Comparison of ENCODE assay signal across 8 cellular contexts in genomic region chr1:151540021-151540981, GRCh38. TPM values are rescaled to one million over a fixed set of nuclear protein-coding genes. Genes with fewer than 3 reads are reported as not detected.
A peak's percentile ranks its signal among the peaks of the same experiment; 100 is the strongest.
DNase-seq lines count a peak whose midpoint lies in the region; ATAC-seq and TF ChIP-seq lines count a peak whose summit lies in the region.

TUFT1 (plus strand) TSS chr1:151540309; CDS start chr1:151540367, 58 bp downstream.

- H3K27me3 Mint-ChIP-seq in activated T-helper 2 cell treated with anti-CD3 and anti-CD28 coated beads, Interferon-gamma antibody, Interleukin-2, Interleukin-4, amounts not matched to agents 10 μg/mL and 5 μg/mL and 100 μg/mL, durations not matched to agents 14 hours and 24 hours and 36 hours (ENCODE audit: low read depth) = peaks cover 7% of the 10 kb centered on the region
- peaks cover 22% of the 10 kb centered on the region for H3K27me3 Mint-ChIP-seq in nephron (ENCODE audit: low read depth)
- peaks cover 18% of the 10 kb centered on the region for H3K27me3 Mint-ChIP-seq in stimulated activated naive CD8-positive, alpha-beta T cell treated with anti-CD3 and anti-CD28 coated beads, Interleukin-15, Interleukin-2, amounts not matched to agents 100 ng/mL and 50 ng/mL, for 24 hours

- peak within 1 kb of the TSS; percentile 89 for H3K4me3 Mint-ChIP-seq in activated T-helper 2 cell treated with anti-CD3 and anti-CD28 coated beads, Interferon-gamma antibody, Interleukin-2, Interleukin-4, amounts not matched to agents 10 μg/mL and 5 μg/mL and 100 μg/mL, durations not matched to agents 14 hours and 24 hours and 36 hours (ENCODE audit: low read depth)
- H3K4me3 Mint-ChIP-seq in nephron = peak within 1 kb of the TSS; percentile 97 to 98 (median 98)
- H3K4me3 Mint-ChIP-seq in stimulated activated naive CD8-positive, alpha-beta T cell treated with anti-CD3 and anti-CD28 coated beads, Interleukin-15, Interleukin-2, amounts not matched to agents 100 ng/mL and 50 ng/mL, for 24 hours = peak within 1 kb of the TSS; percentile 90

- peaks cover 18% of the 10 kb centered on the region for H3K4me1 Mint-ChIP-seq in activated T-helper 2 cell treated with anti-CD3 and anti-CD28 coated beads, Interferon-gamma antibody, Interleukin-2, Interleukin-4, amounts not matched to agents 10 μg/mL and 5 μg/mL and 100 μg/mL, durations not matched to agents 14 hours and 24 hours and 36 hours (ENCODE audit: low read depth)
- H3K4me1 Mint-ChIP-seq in nephron = peaks cover 38% of the 10 kb centered on the region
- peaks cover 19% of the 10 kb centered on the region for H3K4me1 Mint-ChIP-seq in stimulated activated naive CD8-positive, alpha-beta T cell treated with anti-CD3 and anti-CD28 coated beads, Interleukin-15, Interleukin-2, amounts not matched to agents 100 ng/mL and 50 ng/mL, for 24 hours (ENCODE audit: low read depth)

- in situ Hi-C loops in KBM-7 (cut with MboI; ENCODE audit: low pct_unique_long_range_greater_than_20kb, low sequenced_read_pairs) = no loop called here

- peak; percentile 93 for ATAC-seq in GM21723 (IDR thresholded peaks at IDR 0.05; ENCODE audit: unreplicated experiment)

- no peaks in the 10 kb centered on the region for H3K9me3 Mint-ChIP-seq in activated T-helper 2 cell treated with anti-CD3 and anti-CD28 coated beads, Interferon-gamma antibody, Interleukin-2, Interleukin-4, amounts not matched to agents 10 μg/mL and 5 μg/mL and 100 μg/mL, durations not matched to agents 14 hours and 24 hours and 36 hours
- no peaks in the 10 kb centered on the region for H3K9me3 Mint-ChIP-seq in nephron
- no peaks in the 10 kb centered on the region for H3K9me3 Mint-ChIP-seq in stimulated activated naive CD8-positive, alpha-beta T cell treated with anti-CD3 and anti-CD28 coated beads, Interleukin-15, Interleukin-2, amounts not matched to agents 100 ng/mL and 50 ng/mL, for 24 hours

- intact Hi-C loops in activated T-helper 2 cell treated with anti-CD3 and anti-CD28 coated beads, Interferon-gamma antibody, Interleukin-2, Interleukin-4, amounts not matched to agents 10 μg/mL and 5 μg/mL and 100 μg/mL, durations not matched to agents 14 hours and 24 hours and 36 hours (cut with micrococcal nuclease) = loop anchor here (5.0 kb wide), 1 partner anchor 83 kb away; the partner anchor contains the start of gene POGZ

- no peaks in the 10 kb centered on the region for H3K36me3 Mint-ChIP-seq in activated T-helper 2 cell treated with anti-CD3 and anti-CD28 coated beads, Interferon-gamma antibody, Interleukin-2, Interleukin-4, amounts not matched to agents 10 μg/mL and 5 μg/mL and 100 μg/mL, durations not matched to agents 14 hours and 24 hours and 36 hours (ENCODE audit: low read depth)
- peaks cover 3% of the 10 kb centered on the region for H3K36me3 Mint-ChIP-seq in nephron (ENCODE audit: low read depth)
- no peaks in the 10 kb centered on the region for H3K36me3 Mint-ChIP-seq in stimulated activated naive CD8-positive, alpha-beta T cell treated with anti-CD3 and anti-CD28 coated beads, Interleukin-15, Interleukin-2, amounts not matched to agents 100 ng/mL and 50 ng/mL, for 24 hours (ENCODE audit: low read depth)

- DNase-seq in DMS153 treated with DMSO at 0.1 percent for 48 hours (lab: John Stamatoyannopoulos, UW; ENCODE audit: unreplicated experiment) = peak; percentile 98
- DNase-seq in KBM-7 = peak; percentile 96
- peak; percentile 85 for DNase-seq in RPMI7951 (ENCODE audit: low read depth)
- peak; percentile 91 for DNase-seq in activated T-helper 2 cell treated with anti-CD3 and anti-CD28 coated beads, Interferon-gamma antibody, Interleukin-2, Interleukin-4, amounts not matched to agents 10 μg/mL and 5 μg/mL and 100 μg/mL, durations not matched to agents 14 hours and 24 hours and 36 hours (ENCODE audit: low spot score)
- DNase-seq in fibroblast of pulmonary artery (ENCODE audit: low read depth) = peak; percentile 85

- H3K27ac Mint-ChIP-seq in activated T-helper 2 cell treated with anti-CD3 and anti-CD28 coated beads, Interferon-gamma antibody, Interleukin-2, Interleukin-4, amounts not matched to agents 10 μg/mL and 5 μg/mL and 100 μg/mL, durations not matched to agents 14 hours and 24 hours and 36 hours = peak within 1 kb of the TSS; percentile 57
- H3K27ac Mint-ChIP-seq in nephron = peak within 1 kb of the TSS; percentile 84 to 97 (median 95)
- H3K27ac Mint-ChIP-seq in stimulated activated naive CD8-positive, alpha-beta T cell treated with anti-CD3 and anti-CD28 coated beads, Interleukin-15, Interleukin-2, amounts not matched to agents 100 ng/mL and 50 ng/mL, for 24 hours = no peak within 1 kb of the TSS

- peak within 1 kb of the TSS; percentile 78 for H3K4me3 ChIP-seq in fibroblast of pulmonary artery (replicated peaks; ENCODE audit: low read depth, low read length)

- TF ChIP-seq CTCF in fibroblast of pulmonary artery (IDR thresholded peaks at IDR 0.05; ENCODE audit: low read length, missing control alignments) (no peak), nephron (IDR thresholded peaks at IDR 0.05; ENCODE audit: unreplicated experiment in 3 of 3) (no peak)

RNA-seq across cellular contexts. Expression of gene TUFT1, which starts in this region (rescaled TPM):
- 2.3 and 3.8 TPM in 2 replicates for total RNA-seq in RPMI7951 (2014; rRNA removed; shearing (Covaris generic))
- total RNA-seq in activated T-helper 2 cell treated with anti-CD3 and anti-CD28 coated beads, Interferon-gamma antibody, Interleukin-2, Interleukin-4, amounts not matched to agents 10 μg/mL and 5 μg/mL and 100 μg/mL, durations not matched to agents 14 hours and 24 hours and 36 hours = 2.6 TPM in 2 replicates

Comparison
In these comparisons a context has a peak if more than half of its experiments do, and no peak if none do; other contexts are left out.
1. Peak in every context shown above with its lines: DNase-seq, ATAC-seq and H3K4me3 ChIP-seq.